4 cellular contexts compared by ENCODE assay signal in the genomic region with DNA sequence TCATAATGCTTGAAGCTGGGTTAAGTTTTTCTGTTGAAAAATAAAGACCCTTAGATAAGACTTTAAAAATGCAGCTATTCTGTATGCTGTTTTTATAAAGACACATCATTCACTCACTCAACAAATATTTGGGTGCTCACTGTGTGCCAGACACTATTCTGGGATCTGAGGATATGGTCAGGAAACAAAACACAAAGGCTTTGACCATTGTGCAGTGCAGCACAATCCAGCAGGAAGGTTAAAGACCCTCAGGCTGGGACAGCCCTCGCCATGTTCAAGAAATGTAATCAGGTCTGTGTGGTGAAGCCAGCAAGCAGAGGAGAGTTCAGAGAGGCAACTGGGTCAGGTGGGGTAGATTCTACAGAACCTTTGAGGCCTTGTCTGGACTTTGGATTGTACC. TPM values are rescaled to one million over a fixed set of nuclear protein-coding genes. Genes with fewer than 3 reads are reported as not detected.
"Had no signal": no experiment of that assay in that cellular context is flagged by ENCODE, and none has a peak within 500 bp of the region (broad histone marks: within the 10 kb centered on the region; RNA-seq: fewer than 3 reads in every experiment).

No MANE protein-coding gene starts in this region.

RNA-seq across cellular contexts. Expression of gene TBX20, which starts 31.5 kb away (rescaled TPM):
- total RNA-seq: GM23248, H9, HT-29, K562 had no signal
- polyA plus RNA-seq: GM23248, K562 had no signal
